ENCODE assay signal across 8 cellular contexts in genomic region chr2:190911813-190912212, GRCh38. TPM values are rescaled to one million over a fixed set of nuclear protein-coding genes. Genes with fewer than 3 reads are reported as not detected.
DNase-seq lines count a peak whose midpoint lies in the region; ATAC-seq and TF ChIP-seq lines count a peak whose summit lies in the region.

No MANE protein-coding gene starts in this region.

- peak overlapping the region in 1 of 2 donors; percentile 66 for H3K27ac Mint-ChIP-seq in activated naive CD4-positive, alpha-beta T cell treated with anti-CD3 and anti-CD28 coated beads, Interleukin-2, amount 50 U/mL, for 72 hours
- H3K27ac Mint-ChIP-seq in activated CD4-positive, alpha-beta memory T cell treated with anti-CD3 and anti-CD28 coated beads for 36 hours: peak overlapping the region; percentile 54
- peak overlapping the region in 1 of 2 donors; percentile 69 for H3K27ac Mint-ChIP-seq in stimulated activated naive CD8-positive, alpha-beta T cell treated with anti-CD3 and anti-CD28 coated beads, Interleukin-15, amount 100 ng/mL, for 72 hours

- no peak overlapping the region for H3K4me3 ChIP-seq in gastroesophageal sphincter

- TF ChIP-seq CTCF in gastroesophageal sphincter (IDR thresholded peaks at IDR 0.05): no peak

- H3K4me1 Mint-ChIP-seq in activated CD4-positive, alpha-beta memory T cell treated with anti-CD3 and anti-CD28 coated beads for 36 hours (ENCODE audit: low read depth): peaks cover 38% of the 10 kb centered on the region
- H3K4me1 Mint-ChIP-seq in stimulated activated naive CD8-positive, alpha-beta T cell treated with anti-CD3 and anti-CD28 coated beads, Interleukin-15, amount 100 ng/mL, for 72 hours: peaks cover 42% of the 10 kb centered on the region

- H3K4me1 ChIP-seq in gastroesophageal sphincter: peaks cover 0 to 18% (median 2%) of the 10 kb centered on the region in 3 donors

- peak; percentile 86 to 94 for ATAC-seq in activated naive CD4-positive, alpha-beta T cell treated with anti-CD3 and anti-CD28 coated beads, Interleukin-2, amount 50 U/mL, for 72 hours
- ATAC-seq in HG02884 (IDR thresholded peaks at IDR 0.05; ENCODE audit: unreplicated experiment) (peak; percentile 87), gastroesophageal sphincter (no peak)
- ATAC-seq in stimulated activated naive CD8-positive, alpha-beta T cell treated with anti-CD3 and anti-CD28 coated beads, Interleukin-15, amount 100 ng/mL, for 72 hours: peak; percentile 96

- H3K27ac ChIP-seq in gastroesophageal sphincter: no peak overlapping the region

- peaks cover 2 to 8% of the 10 kb centered on the region in 2 donors for H3K36me3 ChIP-seq in gastroesophageal sphincter

- H3K36me3 Mint-ChIP-seq in activated naive CD4-positive, alpha-beta T cell treated with anti-CD3 and anti-CD28 coated beads, Interleukin-2, amount 50 U/mL, for 72 hours: peaks cover 16 to 46% of the 10 kb centered on the region in 2 donors
- H3K36me3 Mint-ChIP-seq in activated CD4-positive, alpha-beta memory T cell treated with anti-CD3 and anti-CD28 coated beads for 36 hours: peaks cover 42% of the 10 kb centered on the region

- H3K9me3 Mint-ChIP-seq in activated naive CD4-positive, alpha-beta T cell treated with anti-CD3 and anti-CD28 coated beads, Interleukin-2, amount 50 U/mL, for 72 hours: no peaks in the 10 kb centered on the region
- no peaks in the 10 kb centered on the region for H3K9me3 Mint-ChIP-seq in activated CD4-positive, alpha-beta memory T cell treated with anti-CD3 and anti-CD28 coated beads for 36 hours
- no peaks in the 10 kb centered on the region for H3K9me3 Mint-ChIP-seq in stimulated activated naive CD8-positive, alpha-beta T cell treated with anti-CD3 and anti-CD28 coated beads, Interleukin-15, amount 100 ng/mL, for 72 hours

- intact Hi-C loops in activated CD4-positive, alpha-beta memory T cell treated with anti-CD3 and anti-CD28 coated beads for 36 hours (cut with micrococcal nuclease): loop anchor here (1.0 to 2.0 kb wide), 4 partner anchors 9 to 67 kb away; no protein-coding TSS in a partner anchor

- CTCF ChIA-PET in activated CD4-positive, alpha-beta memory T cell treated with anti-CD3 and anti-CD28 coated beads for 36 hours (lab: Charles Lee): no interaction called here

- DNase-seq in activated naive CD4-positive, alpha-beta T cell treated with anti-CD3 and anti-CD28 coated beads, Interleukin-2, amount 50 U/mL, for 72 hours (ENCODE audit: low spot score in 2 of 2): no peak
- no peak for DNase-seq in activated naive CD4-positive, alpha-beta T cell (lab: John Stamatoyannopoulos, UW)
- no peak for DNase-seq in activated CD4-positive, alpha-beta memory T cell treated with anti-CD3 and anti-CD28 coated beads for 36 hours
- no peak for DNase-seq in stimulated activated naive CD8-positive, alpha-beta T cell treated with anti-CD3 and anti-CD28 coated beads, Interleukin-15, amount 100 ng/mL, for 72 hours
- DNase-seq in cerebellar cortex (ENCODE audit: low spot score) (no peak), OCI-M1 (lab: John Stamatoyannopoulos, UW) (no peak)

- no peaks in the 10 kb centered on the region for H3K27me3 ChIP-seq in gastroesophageal sphincter

- POLR2A ChIA-PET in activated CD4-positive, alpha-beta memory T cell treated with anti-CD3 and anti-CD28 coated beads for 36 hours (lab: Charles Lee): interaction anchor here (0.6 to 1.6 kb wide), 3 partner anchors 24 to 32 kb away, joined by 3 to 5 read pairs (median 3); partner anchors contain the start of gene GLS

- 54 to 69% methylated on average over 3 of the region's 3 CpGs for WGBS in gastroesophageal sphincter (ENCODE audit: low coverage in 1 of 2), 2 donors

- no peaks in the 10 kb centered on the region for H3K9me3 ChIP-seq in gastroesophageal sphincter

- H3K27me3 Mint-ChIP-seq in activated CD4-positive, alpha-beta memory T cell treated with anti-CD3 and anti-CD28 coated beads for 36 hours: no peaks in the 10 kb centered on the region
- no peaks in the 10 kb centered on the region for H3K27me3 Mint-ChIP-seq in stimulated activated naive CD8-positive, alpha-beta T cell treated with anti-CD3 and anti-CD28 coated beads, Interleukin-15, amount 100 ng/mL, for 72 hours

- TF ChIP-seq POLR2A in gastroesophageal sphincter (IDR thresholded peaks at IDR 0.05): no peak

- no peak for TF ChIP-seq EP300 in gastroesophageal sphincter (IDR thresholded peaks at IDR 0.05)

- no peak overlapping the region for H3K4me3 Mint-ChIP-seq in activated CD4-positive, alpha-beta memory T cell treated with anti-CD3 and anti-CD28 coated beads for 36 hours
- peak overlapping the region in 1 of 2 donors; percentile 50 for H3K4me3 Mint-ChIP-seq in stimulated activated naive CD8-positive, alpha-beta T cell treated with anti-CD3 and anti-CD28 coated beads, Interleukin-15, amount 100 ng/mL, for 72 hours

RNA-seq across cellular contexts. Expression of gene GLS, which starts 31.2 kb away (rescaled TPM):
- total RNA-seq in activated naive CD4-positive, alpha-beta T cell treated with anti-CD3 and anti-CD28 coated beads, Interleukin-2, amount 50 U/mL, for 72 hours: 100 to 1,000 TPM; 282 to 501 TPM
- total RNA-seq in activated CD4-positive, alpha-beta memory T cell treated with anti-CD3 and anti-CD28 coated beads for 36 hours: 100 to 1,000 TPM; 209 to 210 TPM
- total RNA-seq in gastroesophageal sphincter: 100 to 1,000 TPM in 3 of 4 donors, 10 to 100 TPM in 1; 85.4 to 219 (median 117) TPM
